ENCODE assay signal across 39 cellular contexts in genomic region chr11:116416852-116417251, GRCh38.
"Had no signal": no experiment of that assay in that cellular context is flagged by ENCODE, and none has a peak within 500 bp of the region (broad histone marks: within the 10 kb centered on the region; RNA-seq: fewer than 3 reads in every experiment).

No MANE protein-coding gene starts in this region.

- H3K9me3 Mint-ChIP-seq: activated naive CD4-positive, alpha-beta T cell treated with anti-CD3 and anti-CD28 coated beads for 36 hours; activated naive CD4-positive, alpha-beta T cell treated with anti-CD3 and anti-CD28 coated beads, Interleukin-2, amount 10 ng/mL, durations not matched to agents 7 days and 5 days; activated naive CD4-positive, alpha-beta T cell treated with anti-CD3 and anti-CD28 coated beads, Interleukin-2, amount 50 U/mL, for 24 hours; activated naive CD4-positive, alpha-beta T cell treated with anti-CD3 and anti-CD28 coated beads, Interleukin-2, amount 50 U/mL, for 72 hours; activated naive CD8-positive, alpha-beta T cell treated with anti-CD3 and anti-CD28 coated beads for 36 hours; activated naive CD8-positive, alpha-beta T cell treated with anti-CD3 and anti-CD28 coated beads, Interleukin-2, amount 10 ng/mL, durations not matched to agents 7 days and 5 days; activated naive CD8-positive, alpha-beta T cell treated with anti-CD3 and anti-CD28 coated beads, Interleukin-2, amount 50 U/mL, for 24 hours; activated T-cell treated with anti-CD3 and anti-CD28 coated beads, Interleukin-2, amount 50 U/mL, for 24 hours; activated T-cell treated with anti-CD3 and anti-CD28 coated beads, Interleukin-2, amount 50 U/mL, for 4 hours; activated T-cell treated with anti-CD3 and anti-CD28 coated beads, Interleukin-2, amount 50 U/mL, for 72 hours; activated T-helper 1 cell treated with anti-CD3 and anti-CD28 coated beads, Interleukin-12 subunit alpha, Interleukin-12 subunit beta, Interleukin-2, Interleukin-4 antibody, amounts not matched to agents 30 ng/mL and 10 ng/mL and 1 ng/mL, durations not matched to agents 14 hours and 24 hours and 36 hours; activated T-helper 17 cell treated with anti-CD3 and anti-CD28 coated beads, Interleukin-2, amount 50 U/mL, for 72 hours; activated T-helper 2 cell treated with anti-CD3 and anti-CD28 coated beads, Interferon-gamma antibody, Interleukin-2, Interleukin-4, amounts not matched to agents 10 μg/mL and 5 μg/mL and 100 μg/mL, durations not matched to agents 14 hours and 24 hours and 36 hours; central memory CD8-positive, alpha-beta T cell had no signal

- H3K27ac ChIP-seq: adrenal gland, ascending aorta, body of pancreas, brain microvascular endothelial cell, breast epithelium, cardiac muscle cell had no signal

- H3K27me3 Mint-ChIP-seq: activated naive CD8-positive, alpha-beta T cell treated with anti-CD3 and anti-CD28 coated beads for 36 hours had no signal

- H3K27me3 ChIP-seq: adrenal gland, ascending aorta, body of pancreas, brain microvascular endothelial cell, breast epithelium, cardiac muscle cell had no signal

- DNase-seq: activated effector memory CD4-positive, alpha-beta T cell treated with anti-CD3 and anti-CD28 coated beads, Interleukin-2, amount 50 U/mL, for 16 hours; activated effector memory CD4-positive, alpha-beta T cell treated with Interleukin-2 at 50 U/mL for 16 hours; activated gamma-delta T cell; activated gamma-delta T cell treated with Interleukin-2 at 50 U/mL for 16 hours; activated naive CD4-positive, alpha-beta T cell; activated naive CD4-positive, alpha-beta T cell treated with anti-CD3 and anti-CD28 coated beads for 36 hours; activated naive CD4-positive, alpha-beta T cell treated with anti-CD3 and anti-CD28 coated beads, Interleukin-2, amount 10 ng/mL, durations not matched to agents 7 days and 5 days; activated naive CD4-positive, alpha-beta T cell treated with anti-CD3 and anti-CD28 coated beads, Interleukin-2, amount 50 U/mL, for 16 hours; activated naive CD4-positive, alpha-beta T cell treated with Interleukin-2 at 50 U/mL for 16 hours; activated naive CD8-positive, alpha-beta T cell treated with anti-CD3 and anti-CD28 coated beads for 36 hours; activated naive CD8-positive, alpha-beta T cell treated with anti-CD3 and anti-CD28 coated beads, Interleukin-2, amount 10 ng/mL, durations not matched to agents 7 days and 5 days; activated naive CD8-positive, alpha-beta T cell treated with anti-CD3 and anti-CD28 coated beads, Interleukin-2, amount 50 U/mL, for 24 hours; activated T-cell treated with anti-CD3 and anti-CD28 coated beads for 4 hours; activated T-cell treated with anti-CD3 and anti-CD28 coated beads, Interleukin-2, amount 50 U/mL, for 1 hour; activated T-cell treated with anti-CD3 and anti-CD28 coated beads, Interleukin-2, amount 50 U/mL, for 24 hours; activated T-cell treated with anti-CD3 and anti-CD28 coated beads, Interleukin-2, amount 50 U/mL, for 4 hours; activated T-cell treated with anti-CD3 and anti-CD28 coated beads, Interleukin-2, amount 50 U/mL, for 48 hours; activated T-cell treated with anti-CD3 and anti-CD28 coated beads, Interleukin-2, amount 50 U/mL, for 72 hours; adrenal gland; amniotic stem cell; amygdala; anterior cingulate cortex; aorta; body of pancreas; brain microvascular endothelial cell; caudate nucleus; central memory CD4-positive, alpha-beta T cell; cerebellar nuclear complex had no signal

- H3K4me1 Mint-ChIP-seq: activated naive CD4-positive, alpha-beta T cell treated with anti-CD3 and anti-CD28 coated beads, Interleukin-2, amount 10 ng/mL, durations not matched to agents 7 days and 5 days; activated naive CD4-positive, alpha-beta T cell treated with anti-CD3 and anti-CD28 coated beads, Interleukin-2, amount 50 U/mL, for 24 hours; activated naive CD8-positive, alpha-beta T cell treated with anti-CD3 and anti-CD28 coated beads for 36 hours; activated naive CD8-positive, alpha-beta T cell treated with anti-CD3 and anti-CD28 coated beads, Interleukin-2, amount 10 ng/mL, durations not matched to agents 7 days and 5 days; activated naive CD8-positive, alpha-beta T cell treated with anti-CD3 and anti-CD28 coated beads, Interleukin-2, amount 50 U/mL, for 24 hours; activated T-helper 17 cell treated with anti-CD3 and anti-CD28 coated beads, Interleukin-2, amount 50 U/mL, for 72 hours; central memory CD8-positive, alpha-beta T cell had no signal

- H3K36me3 Mint-ChIP-seq: activated naive CD4-positive, alpha-beta T cell treated with anti-CD3 and anti-CD28 coated beads, Interleukin-2, amount 10 ng/mL, durations not matched to agents 7 days and 5 days; activated naive CD4-positive, alpha-beta T cell treated with anti-CD3 and anti-CD28 coated beads, Interleukin-2, amount 50 U/mL, for 24 hours; activated naive CD4-positive, alpha-beta T cell treated with anti-CD3 and anti-CD28 coated beads, Interleukin-2, amount 50 U/mL, for 72 hours; activated naive CD8-positive, alpha-beta T cell; activated naive CD8-positive, alpha-beta T cell treated with anti-CD3 and anti-CD28 coated beads for 36 hours; activated naive CD8-positive, alpha-beta T cell treated with anti-CD3 and anti-CD28 coated beads, Interleukin-2, amount 10 ng/mL, durations not matched to agents 7 days and 5 days; brain had no signal

- H3K4me3 ChIP-seq: adrenal gland, ascending aorta, body of pancreas, breast epithelium, cardiac muscle cell had no signal

- H3K36me3 ChIP-seq: adrenal gland, ascending aorta, brain microvascular endothelial cell, breast epithelium, cardiac muscle cell had no signal

- H3K27ac Mint-ChIP-seq: activated naive CD4-positive, alpha-beta T cell treated with anti-CD3 and anti-CD28 coated beads for 36 hours; activated naive CD4-positive, alpha-beta T cell treated with anti-CD3 and anti-CD28 coated beads, Interleukin-2, amount 10 ng/mL, durations not matched to agents 7 days and 5 days; activated naive CD4-positive, alpha-beta T cell treated with anti-CD3 and anti-CD28 coated beads, Interleukin-2, amount 50 U/mL, for 24 hours; activated naive CD4-positive, alpha-beta T cell treated with anti-CD3 and anti-CD28 coated beads, Interleukin-2, amount 50 U/mL, for 72 hours; activated naive CD8-positive, alpha-beta T cell; activated naive CD8-positive, alpha-beta T cell treated with anti-CD3 and anti-CD28 coated beads for 36 hours; activated naive CD8-positive, alpha-beta T cell treated with anti-CD3 and anti-CD28 coated beads, Interleukin-2, amount 10 ng/mL, durations not matched to agents 7 days and 5 days; activated naive CD8-positive, alpha-beta T cell treated with anti-CD3 and anti-CD28 coated beads, Interleukin-2, amount 50 U/mL, for 24 hours; activated T-cell treated with anti-CD3 and anti-CD28 coated beads, Interleukin-2, amount 50 U/mL, for 24 hours; activated T-cell treated with anti-CD3 and anti-CD28 coated beads, Interleukin-2, amount 50 U/mL, for 72 hours; activated T-helper 1 cell treated with anti-CD3 and anti-CD28 coated beads, Interleukin-12 subunit alpha, Interleukin-12 subunit beta, Interleukin-2, Interleukin-4 antibody, amounts not matched to agents 30 ng/mL and 10 ng/mL and 1 ng/mL, durations not matched to agents 14 hours and 24 hours and 36 hours; activated T-helper 17 cell treated with anti-CD3 and anti-CD28 coated beads, Interleukin-2, amount 50 U/mL, for 72 hours; activated T-helper 2 cell treated with anti-CD3 and anti-CD28 coated beads, Interferon-gamma antibody, Interleukin-2, Interleukin-4, amounts not matched to agents 10 μg/mL and 5 μg/mL and 100 μg/mL, durations not matched to agents 14 hours and 24 hours and 36 hours had no signal

- ATAC-seq: activated naive CD4-positive, alpha-beta T cell treated with anti-CD3 and anti-CD28 coated beads, Interleukin-2, amount 50 U/mL, for 72 hours; activated naive CD8-positive, alpha-beta T cell treated with anti-CD3 and anti-CD28 coated beads, Interleukin-2, amount 50 U/mL, for 24 hours; activated T-cell treated with anti-CD3 and anti-CD28 coated beads, Interleukin-2, amount 50 U/mL, for 4 hours; activated T-cell treated with anti-CD3 and anti-CD28 coated beads, Interleukin-2, amount 50 U/mL, for 72 hours; activated T-helper 17 cell treated with anti-CD3 and anti-CD28 coated beads, Interleukin-2, amount 50 U/mL, for 72 hours; body of pancreas had no signal

- H3K4me3 Mint-ChIP-seq: activated naive CD4-positive, alpha-beta T cell treated with anti-CD3 and anti-CD28 coated beads for 36 hours; activated naive CD4-positive, alpha-beta T cell treated with anti-CD3 and anti-CD28 coated beads, Interleukin-2, amount 10 ng/mL, durations not matched to agents 7 days and 5 days; activated naive CD4-positive, alpha-beta T cell treated with anti-CD3 and anti-CD28 coated beads, Interleukin-2, amount 50 U/mL, for 24 hours; activated naive CD8-positive, alpha-beta T cell; activated naive CD8-positive, alpha-beta T cell treated with anti-CD3 and anti-CD28 coated beads for 36 hours; activated naive CD8-positive, alpha-beta T cell treated with anti-CD3 and anti-CD28 coated beads, Interleukin-2, amount 10 ng/mL, durations not matched to agents 7 days and 5 days; activated naive CD8-positive, alpha-beta T cell treated with anti-CD3 and anti-CD28 coated beads, Interleukin-2, amount 50 U/mL, for 24 hours; activated T-cell treated with anti-CD3 and anti-CD28 coated beads, Interleukin-2, amount 50 U/mL, for 24 hours; activated T-cell treated with anti-CD3 and anti-CD28 coated beads, Interleukin-2, amount 50 U/mL, for 4 hours; activated T-cell treated with anti-CD3 and anti-CD28 coated beads, Interleukin-2, amount 50 U/mL, for 72 hours; activated T-helper 1 cell treated with anti-CD3 and anti-CD28 coated beads, Interleukin-12 subunit alpha, Interleukin-12 subunit beta, Interleukin-2, Interleukin-4 antibody, amounts not matched to agents 30 ng/mL and 10 ng/mL and 1 ng/mL, durations not matched to agents 14 hours and 24 hours and 36 hours; activated T-helper 17 cell treated with anti-CD3 and anti-CD28 coated beads, Interleukin-2, amount 50 U/mL, for 72 hours; brain; central memory CD8-positive, alpha-beta T cell had no signal

- H3K9me3 ChIP-seq: adrenal gland, ascending aorta, body of pancreas, breast epithelium had no signal

- H3K4me1 ChIP-seq: adrenal gland, ascending aorta, body of pancreas, breast epithelium had no signal
